22 cellular contexts compared by ENCODE assay signal in the genomic region with DNA sequence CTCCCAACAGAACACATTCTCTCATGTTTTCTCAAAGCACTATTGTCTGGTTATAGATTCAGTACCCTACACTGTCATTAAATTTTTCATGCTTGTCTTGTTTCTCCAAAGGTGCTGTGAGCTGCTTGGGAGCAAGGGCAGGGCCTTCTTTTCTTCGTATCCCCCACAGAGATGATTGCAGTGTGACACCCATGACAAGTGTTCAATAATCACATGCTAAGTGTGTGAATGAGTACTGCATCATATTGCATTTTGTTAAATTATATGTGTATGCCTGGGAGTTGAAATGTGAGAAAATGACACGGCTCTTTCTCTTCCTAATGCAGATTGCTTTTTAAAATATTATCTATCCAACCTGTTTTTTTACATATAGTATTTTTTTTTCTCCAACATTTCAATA.
"Had no signal": no experiment of that assay in that cellular context is flagged by ENCODE, and none has a peak within 500 bp of the region (broad histone marks: within the 10 kb centered on the region; RNA-seq: fewer than 3 reads in every experiment).

No MANE protein-coding gene starts in this region.

- H3K9me3 Mint-ChIP-seq: naive thymus-derived CD8-positive, alpha-beta T cell; stimulated activated naive CD8-positive, alpha-beta T cell treated with anti-CD3 and anti-CD28 coated beads, Interleukin-15, amount 100 ng/mL, for 72 hours had no signal

- H3K4me2 ChIP-seq: smooth muscle cell had no signal

- H3K27ac ChIP-seq: lower lobe of right lung, neutrophil, pancreas, right lobe of liver, suprapubic skin, transverse colon, upper lobe of right lung, uterus had no signal

- H3K27me3 ChIP-seq: dorsolateral prefrontal cortex, neutrophil, pancreas, right lobe of liver, suprapubic skin, transverse colon, upper lobe of right lung, uterus had no signal

- H3K4me3 Mint-ChIP-seq: naive thymus-derived CD8-positive, alpha-beta T cell; nephron progenitor cell; stimulated activated naive CD8-positive, alpha-beta T cell treated with anti-CD3 and anti-CD28 coated beads, Interleukin-15, amount 100 ng/mL, for 72 hours had no signal

- DNase-seq: dorsolateral prefrontal cortex; effector CD4-positive, alpha-beta T cell; hypothalamus; left ventricle myocardium superior; lower lobe of right lung; naive thymus-derived CD8-positive, alpha-beta T cell; nephron progenitor cell; pancreas; right lobe of liver; stimulated activated CD4-positive, alpha-beta T cell treated with anti-CD3 and anti-CD28 coated beads, Interleukin-12 subunit alpha, Interleukin-12 subunit beta, amount 100 ng/mL, for 4 hours; stimulated activated CD4-positive, alpha-beta T cell treated with anti-CD3 and anti-CD28 coated beads, Interleukin-1b, Interleukin-23, amount 100 ng/mL, for 48 hours; stimulated activated CD4-positive, alpha-beta T cell treated with anti-CD3 and anti-CD28 coated beads, Interleukin-4, amount 100 ng/mL, for 1 hour; stimulated activated CD8-positive, alpha-beta memory T cell treated with anti-CD3 and anti-CD28 coated beads, Interleukin-4, amount 100 ng/mL, for 48 hours; stimulated activated naive CD4-positive, alpha-beta T cell; stimulated activated naive CD8-positive, alpha-beta T cell treated with anti-CD3 and anti-CD28 coated beads, Interleukin-15, amount 100 ng/mL, for 72 hours; transverse colon; upper lobe of right lung; uterus had no signal

- H3K27ac Mint-ChIP-seq: naive thymus-derived CD8-positive, alpha-beta T cell; nephron progenitor cell; stimulated activated naive CD8-positive, alpha-beta T cell treated with anti-CD3 and anti-CD28 coated beads, Interleukin-15, amount 100 ng/mL, for 72 hours had no signal

- H3K4me1 ChIP-seq: lower lobe of right lung, pancreas, right lobe of liver, suprapubic skin, transverse colon, upper lobe of right lung, uterus had no signal

- H3K36me3 Mint-ChIP-seq: naive thymus-derived CD8-positive, alpha-beta T cell had no signal

- H3K36me3 ChIP-seq: lower lobe of right lung, neutrophil, pancreas, right lobe of liver, suprapubic skin, transverse colon, upper lobe of right lung, uterus had no signal

- H3K4me3 ChIP-seq: dorsolateral prefrontal cortex, lower lobe of right lung, pancreas, right lobe of liver, smooth muscle cell, suprapubic skin, transverse colon, upper lobe of right lung, uterus had no signal

- ATAC-seq: left ventricle myocardium superior; lower lobe of right lung; naive thymus-derived CD8-positive, alpha-beta T cell; pancreas; right lobe of liver; stimulated activated naive CD8-positive, alpha-beta T cell treated with anti-CD3 and anti-CD28 coated beads, Interleukin-15, amount 100 ng/mL, for 72 hours; upper lobe of right lung had no signal

- H3K9me3 ChIP-seq: lower lobe of right lung, neutrophil, pancreas, right lobe of liver, suprapubic skin, transverse colon, upper lobe of right lung, uterus had no signal

- H3K4me1 Mint-ChIP-seq: naive thymus-derived CD8-positive, alpha-beta T cell; nephron progenitor cell; stimulated activated naive CD8-positive, alpha-beta T cell treated with anti-CD3 and anti-CD28 coated beads, Interleukin-15, amount 100 ng/mL, for 72 hours had no signal

- FAIRE-seq: frontal cortex, pancreas had no signal
